In genomic region chr11:7657306-7658025, GRCh38 we compare ENCODE assay signal across 8 cellular contexts.
DNase-seq lines count a peak whose midpoint lies in the region; ATAC-seq and TF ChIP-seq lines count a peak whose summit lies in the region.

No MANE protein-coding gene starts in this region.

- no peak overlapping the region for H3K4me3 ChIP-seq in AG09309 (ENCODE audit: control insufficient read depth, low read depth, low read length)
- H3K4me3 ChIP-seq in brain microvascular endothelial cell (ENCODE audit: low read depth, low read length) = no peak overlapping the region

- H3K36me3 ChIP-seq in brain microvascular endothelial cell (replicated peaks) = no peaks in the 10 kb centered on the region

- no peak overlapping the region for H3K27ac ChIP-seq in brain microvascular endothelial cell

- TF ChIP-seq CTCF in AG09309 (IDR thresholded peaks at IDR 0.05; ENCODE audit: control insufficient read depth, insufficient read depth, low read depth, low read length, missing control alignments) = peak; percentile 74
- peak; percentile 38 for TF ChIP-seq CTCF in GM12873 (IDR thresholded peaks at IDR 0.05; ENCODE audit: insufficient read depth, low read depth, low read length, missing control alignments)
- peak; percentile 69 for TF ChIP-seq CTCF in brain microvascular endothelial cell (IDR thresholded peaks at IDR 0.05; ENCODE audit: low read depth, low read length, missing control alignments)

- no peak for ATAC-seq in GM18858 (IDR thresholded peaks at IDR 0.05; ENCODE audit: unreplicated experiment)
- ATAC-seq in HG03095 (IDR thresholded peaks at IDR 0.05; ENCODE audit: unreplicated experiment) = no peak

- DNase-seq in AG09309 (ENCODE audit: low read depth) = no peak
- DNase-seq in NCI-H446 treated with DMSO at 0.1 percent for 48 hours (lab: John Stamatoyannopoulos, UW) = peak; percentile 22
- DNase-seq in brain microvascular endothelial cell = peak; percentile 61
- peak; percentile 75 for DNase-seq in islet precursor cell
- peak; percentile 57 for DNase-seq in stromal cell of bone marrow (ENCODE audit: low read depth)

- in situ Hi-C loops in brain microvascular endothelial cell (cut with HindIII; ENCODE audit: low pct_ligation_motif_present, low sequenced_read_pairs) = no loop called here

- no peaks in the 10 kb centered on the region for H3K27me3 ChIP-seq in brain microvascular endothelial cell (replicated peaks)
